16 cellular contexts compared by ENCODE assay signal in the genomic region with DNA sequence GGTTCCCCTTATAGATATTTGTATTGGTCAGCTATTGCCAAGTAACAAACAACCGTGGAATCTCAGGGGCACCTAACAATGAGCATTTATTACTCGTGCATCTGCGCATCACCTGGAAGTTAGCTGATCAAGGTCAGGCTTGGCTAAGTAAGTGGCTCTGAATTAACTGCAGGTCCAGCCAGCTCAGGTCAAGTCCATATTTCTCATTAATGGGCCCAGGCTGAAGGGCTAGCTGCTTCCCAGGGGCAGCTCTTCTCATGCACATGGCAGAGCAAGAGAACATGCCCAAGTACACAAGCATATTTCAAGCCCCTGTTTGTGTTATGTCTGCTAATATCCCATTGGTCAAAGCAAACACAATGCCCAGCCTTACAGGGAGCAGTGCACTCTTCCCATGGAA. TPM values are rescaled to one million over a fixed set of nuclear protein-coding genes. Genes with fewer than 3 reads are reported as not detected.
A peak's percentile ranks its signal among the peaks of the same experiment; 100 is the strongest.
DNase-seq lines count a peak whose midpoint lies in the region; ATAC-seq and TF ChIP-seq lines count a peak whose summit lies in the region.
"Had no signal": no experiment of that assay in that cellular context is flagged by ENCODE, and none has a peak within 500 bp of the region (broad histone marks: within the 10 kb centered on the region; RNA-seq: fewer than 3 reads in every experiment).

No MANE protein-coding gene starts in this region.

- 81 to 88% methylated on average over 3 of the region's 3 CpGs for WGBS in endodermal cell (ENCODE audit: insufficient coverage in 1 of 2, insufficient read length in 1 of 2), 2 experiments

- peaks cover 30% of the 10 kb centered on the region for H3K27me3 Mint-ChIP-seq in endodermal cell (ENCODE audit: insufficient read depth)
- H3K27me3 Mint-ChIP-seq: CD4-positive, alpha-beta T cell had no signal

- no peak overlapping the region for H3K4me3 ChIP-seq in endodermal cell (ENCODE audit: low read length)
- no peak overlapping the region for H3K4me3 ChIP-seq in rectal smooth muscle tissue (ENCODE audit: low read length)
- H3K4me3 ChIP-seq in MG63: no peak overlapping the region
- H3K4me3 ChIP-seq: A549, HAP-1 had no signal

- DNase-seq in activated CD8-positive, alpha-beta memory T cell treated with anti-CD3 and anti-CD28 coated beads, Interleukin-2, amount 50 U/mL, for 48 hours: peak; percentile 28
- no peak for DNase-seq in activated CD8-positive, alpha-beta memory T cell treated with anti-CD3 and anti-CD28 coated beads for 24 hours
- DNase-seq in endodermal cell (peak; percentile 11), MG63 (no peak), SIG-M5 treated with dmso at 0.1 percent for 504 hours (lab: John Stamatoyannopoulos, UW; ENCODE audit: unreplicated experiment) (no peak)
- DNase-seq: AML-193; Caco-2; CD4-positive, alpha-beta T cell had no signal

- peaks cover 7% of the 10 kb centered on the region for H3K27me3 ChIP-seq in endodermal cell (ENCODE audit: control insufficient read depth, insufficient read depth, low read length, poor library complexity, severe bottlenecking)
- H3K27me3 ChIP-seq in rectal smooth muscle tissue (ENCODE audit: control insufficient read depth, insufficient read depth, low read length): no peaks in the 10 kb centered on the region
- no peaks in the 10 kb centered on the region for H3K27me3 ChIP-seq in MG63

- H3K36me3 ChIP-seq in endodermal cell (ENCODE audit: control insufficient read depth, insufficient read depth, low read length): no peaks in the 10 kb centered on the region
- peaks cover 18% of the 10 kb centered on the region for H3K36me3 ChIP-seq in rectal smooth muscle tissue (ENCODE audit: control insufficient read depth, insufficient read depth, low read length)
- H3K36me3 ChIP-seq in MG63: no peaks in the 10 kb centered on the region
- H3K36me3 ChIP-seq: HAP-1 had no signal

- no peaks in the 10 kb centered on the region for H3K36me3 Mint-ChIP-seq in endodermal cell (ENCODE audit: low read depth)

- ATAC-seq in GM19035 (IDR thresholded peaks at IDR 0.05; ENCODE audit: unreplicated experiment): no peak
- ATAC-seq: A549 had no signal

- H3K9me3 Mint-ChIP-seq in endodermal cell: no peaks in the 10 kb centered on the region
- H3K9me3 Mint-ChIP-seq: CD4-positive, alpha-beta T cell had no signal

- no peak overlapping the region for H3K4me3 Mint-ChIP-seq in endodermal cell
- H3K4me3 Mint-ChIP-seq: CD4-positive, alpha-beta T cell had no signal

- H3K9ac ChIP-seq in endodermal cell (ENCODE audit: extremely low read depth, low read length, poor library complexity, severe bottlenecking) (no peak overlapping the region), rectal smooth muscle tissue (ENCODE audit: low read length) (no peak overlapping the region)

- H3K27ac ChIP-seq in endodermal cell (ENCODE audit: low read depth, low read length): no peak overlapping the region
- peak overlapping the region; percentile 47 for H3K27ac ChIP-seq in rectal smooth muscle tissue (ENCODE audit: low read depth, low read length)
- H3K27ac ChIP-seq: 22Rv1, A549, C4-2B had no signal

- TF ChIP-seq CTCF in endodermal cell (conservative IDR thresholded peaks at IDR 0.05): no peak

- no peaks in the 10 kb centered on the region for H3K4me1 ChIP-seq in endodermal cell (ENCODE audit: control insufficient read depth, insufficient read depth, low read length)
- H3K4me1 ChIP-seq in rectal smooth muscle tissue (ENCODE audit: control insufficient read depth, insufficient read depth, low read length): no peaks in the 10 kb centered on the region
- H3K4me1 ChIP-seq: A549, Caco-2, HAP-1 had no signal

- H3K9me3 ChIP-seq in endodermal cell (ENCODE audit: control insufficient read depth, low read length) (no peaks in the 10 kb centered on the region), MG63 (no peaks in the 10 kb centered on the region; the same call in 1 of the 2 replicates)
- H3K9me3 ChIP-seq: A549, Caco-2, HAP-1 had no signal

- peaks cover 4% of the 10 kb centered on the region for H3K4me1 Mint-ChIP-seq in endodermal cell

- no peak overlapping the region for H3K27ac Mint-ChIP-seq in endodermal cell
- H3K27ac Mint-ChIP-seq: CD4-positive, alpha-beta T cell had no signal

RNA-seq across cellular contexts. Expression of gene DGUOK, which starts 7.8 kb away (rescaled TPM):
- 10 to 100 TPM; 61.1 to 85.2 TPM for total RNA-seq in endodermal cell
- polyA plus RNA-seq in endodermal cell (2013, experiment 1 of 2): 121 TPM
- polyA plus RNA-seq in endodermal cell (2013, experiment 2 of 2): 111 TPM
- total RNA-seq in MG63 (2014; rRNA removed; shearing (Covaris generic); ENCODE audit: low replicate concordance): 28.4 and 51.8 TPM in 2 replicates

RNA-seq across cellular contexts. Expression of gene ACTG2, which starts 26.0 kb away (rescaled TPM):
- total RNA-seq in endodermal cell: 1 to 10 TPM; 1.5 to 1.6 TPM
- polyA plus RNA-seq in endodermal cell (2013, experiment 1 of 2): 7.3 TPM
- 12.0 TPM for polyA plus RNA-seq in endodermal cell (2013, experiment 2 of 2)
- total RNA-seq in MG63 (2014; rRNA removed; shearing (Covaris generic); ENCODE audit: low replicate concordance): not detected in 2 replicates
- total RNA-seq: CD4-positive, alpha-beta T cell; H4; HT-29 had no signal

Comparison
In these comparisons a context has a peak if more than half of its experiments do, and no peak if none do; other contexts are left out.
1. DNase-seq: peak in activated CD8-positive, alpha-beta memory T cell treated with anti-CD3 and anti-CD28 coated beads, Interleukin-2, amount 50 U/mL, for 48 hours (single experiment) and endodermal cell (single experiment); none in activated CD8-positive, alpha-beta memory T cell treated with anti-CD3 and anti-CD28 coated beads for 24 hours (single experiment), MG63 (single experiment) and SIG-M5 treated with dmso at 0.1 percent for 504 hours (single experiment).